1 cellular context compared by ENCODE assay signal in the genomic region with DNA sequence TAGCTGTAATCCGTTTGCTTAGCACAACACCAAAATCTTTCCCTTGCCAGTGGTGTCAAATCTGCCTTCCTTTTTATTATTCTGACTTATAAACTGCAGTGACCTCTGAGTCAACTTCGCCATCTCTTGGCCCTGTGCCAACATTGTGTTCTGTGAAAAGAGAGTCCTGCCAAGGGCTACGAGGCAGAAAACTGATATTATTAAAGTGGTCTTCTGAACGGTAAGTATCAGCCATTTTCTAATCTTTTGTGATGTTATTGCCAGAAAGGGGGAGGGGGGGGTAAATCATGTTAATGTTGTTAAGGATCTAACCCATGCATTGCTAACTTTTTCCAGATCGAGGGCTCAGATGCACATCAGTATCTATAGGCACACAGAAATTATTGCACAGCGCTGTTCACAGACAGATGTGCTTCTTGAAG.
TF ChIP-seq lines count a peak whose summit lies in the region.

No MANE protein-coding gene starts in this region.

TF ChIP-seq in HEK293, 187 proteins besides CTCF, POLR2A, EP300 and RAD21 (continued from another document):
- TF ChIP-seq ZNF16 (tag by site-specific recombination; IDR thresholded peaks at IDR 0.05; ENCODE audit: low read depth) = no peak
- TF ChIP-seq, protein P1, sequence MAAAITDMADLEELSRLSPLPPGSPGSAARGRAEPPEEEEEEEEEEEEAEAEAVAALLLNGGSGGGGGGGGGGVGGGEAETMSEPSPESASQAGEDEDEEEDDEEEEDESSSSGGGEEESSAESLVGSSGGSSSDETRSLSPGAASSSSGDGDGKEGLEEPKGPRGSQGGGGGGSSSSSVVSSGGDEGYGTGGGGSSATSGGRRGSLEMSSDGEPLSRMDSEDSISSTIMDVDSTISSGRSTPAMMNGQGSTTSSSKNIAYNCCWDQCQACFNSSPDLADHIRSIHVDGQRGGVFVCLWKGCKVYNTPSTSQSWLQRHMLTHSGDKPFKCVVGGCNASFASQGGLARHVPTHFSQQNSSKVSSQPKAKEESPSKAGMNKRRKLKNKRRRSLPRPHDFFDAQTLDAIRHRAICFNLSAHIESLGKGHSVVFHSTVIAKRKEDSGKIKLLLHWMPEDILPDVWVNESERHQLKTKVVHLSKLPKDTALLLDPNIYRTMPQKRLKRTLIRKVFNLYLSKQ (tag by site-specific recombination; IDR thresholded peaks at IDR 0.05; ENCODE audit: borderline replicate concordance) = no peak
- no peak for TF ChIP-seq ZFP69B (tag by site-specific recombination; IDR thresholded peaks at IDR 0.05)
- TF ChIP-seq, protein P2, sequence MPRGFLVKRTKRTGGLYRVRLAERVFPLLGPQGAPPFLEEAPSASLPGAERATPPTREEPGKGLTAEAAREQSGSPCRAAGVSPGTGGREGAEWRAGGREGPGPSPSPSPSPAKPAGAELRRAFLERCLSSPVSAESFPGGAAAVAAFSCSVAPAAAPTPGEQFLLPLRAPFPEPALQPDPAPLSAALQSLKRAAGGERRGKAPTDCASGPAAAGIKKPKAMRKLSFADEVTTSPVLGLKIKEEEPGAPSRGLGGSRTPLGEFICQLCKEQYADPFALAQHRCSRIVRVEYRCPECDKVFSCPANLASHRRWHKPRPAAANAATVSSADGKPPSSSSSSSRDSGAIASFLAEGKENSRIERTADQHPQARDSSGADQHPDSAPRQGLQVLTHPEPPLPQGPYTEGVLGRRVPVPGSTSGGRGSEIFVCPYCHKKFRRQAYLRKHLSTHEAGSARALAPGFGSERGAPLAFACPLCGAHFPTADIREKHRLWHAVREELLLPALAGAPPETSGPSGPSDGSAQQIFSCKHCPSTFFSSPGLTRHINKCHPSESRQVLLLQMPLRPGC (tag by site-specific recombination; IDR thresholded peaks at IDR 0.05) = no peak
- TF ChIP-seq ZNF510 (tag by site-specific recombination; IDR thresholded peaks at IDR 0.05; ENCODE audit: insufficient replicate concordance) = peak; percentile 43
- TF ChIP-seq ZNF48 (tag by site-specific recombination; IDR thresholded peaks at IDR 0.05) = no peak
- no peak for TF ChIP-seq ZNF391 (tag by site-specific recombination; IDR thresholded peaks at IDR 0.05; ENCODE audit: borderline replicate concordance, low read depth)
- no peak for TF ChIP-seq ZNF404 (tag by site-specific recombination; IDR thresholded peaks at IDR 0.05)
- TF ChIP-seq HOXD13 (CRISPR knock-in tag; IDR thresholded peaks at IDR 0.05; ENCODE audit: borderline replicate concordance) = no peak
- no peak for TF ChIP-seq ZNF426 (tag by site-specific recombination; IDR thresholded peaks at IDR 0.05)
- TF ChIP-seq ZNF292 (tag by site-specific recombination; IDR thresholded peaks at IDR 0.05; ENCODE audit: borderline replicate concordance, low read depth) = no peak
- TF ChIP-seq ZNF521 (tag by site-specific recombination; IDR thresholded peaks at IDR 0.05) = no peak
- TF ChIP-seq RBAK (tag by site-specific recombination; IDR thresholded peaks at IDR 0.05) = no peak
- TF ChIP-seq BCL11B (tag by site-specific recombination; IDR thresholded peaks at IDR 0.05; ENCODE audit: low read depth) = no peak
- TF ChIP-seq, protein P3, sequence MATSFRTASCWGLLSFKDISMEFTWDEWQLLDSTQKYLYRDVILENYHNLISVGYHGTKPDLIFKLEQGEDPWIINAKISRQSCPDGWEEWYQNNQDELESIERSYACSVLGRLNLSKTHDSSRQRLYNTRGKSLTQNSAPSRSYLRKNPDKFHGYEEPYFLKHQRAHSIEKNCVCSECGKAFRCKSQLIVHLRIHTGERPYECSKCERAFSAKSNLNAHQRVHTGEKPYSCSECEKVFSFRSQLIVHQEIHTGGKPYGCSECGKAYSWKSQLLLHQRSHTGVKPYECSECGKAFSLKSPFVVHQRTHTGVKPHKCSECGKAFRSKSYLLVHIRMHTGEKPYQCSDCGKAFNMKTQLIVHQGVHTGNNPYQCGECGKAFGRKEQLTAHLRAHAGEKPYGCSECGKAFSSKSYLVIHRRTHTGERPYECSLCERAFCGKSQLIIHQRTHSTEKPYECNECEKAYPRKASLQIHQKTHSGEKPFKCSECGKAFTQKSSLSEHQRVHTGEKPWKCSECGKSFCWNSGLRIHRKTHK (tag by site-specific recombination; IDR thresholded peaks at IDR 0.05) = no peak
- TF ChIP-seq GLIS1 (tag by site-specific recombination; IDR thresholded peaks at IDR 0.05) = no peak
- TF ChIP-seq GLI4 (tag by site-specific recombination; IDR thresholded peaks at IDR 0.05) = no peak
- TF ChIP-seq ZNF585B (tag by site-specific recombination; IDR thresholded peaks at IDR 0.05) = no peak
- TF ChIP-seq ZNF221 (tag by site-specific recombination; IDR thresholded peaks at IDR 0.05; ENCODE audit: borderline replicate concordance) = peak; percentile 46; the same call in 1 of the 2 replicates
- no peak for TF ChIP-seq ZNF776 (tag by site-specific recombination; IDR thresholded peaks at IDR 0.05; ENCODE audit: borderline replicate concordance)
- TF ChIP-seq, protein P4, sequence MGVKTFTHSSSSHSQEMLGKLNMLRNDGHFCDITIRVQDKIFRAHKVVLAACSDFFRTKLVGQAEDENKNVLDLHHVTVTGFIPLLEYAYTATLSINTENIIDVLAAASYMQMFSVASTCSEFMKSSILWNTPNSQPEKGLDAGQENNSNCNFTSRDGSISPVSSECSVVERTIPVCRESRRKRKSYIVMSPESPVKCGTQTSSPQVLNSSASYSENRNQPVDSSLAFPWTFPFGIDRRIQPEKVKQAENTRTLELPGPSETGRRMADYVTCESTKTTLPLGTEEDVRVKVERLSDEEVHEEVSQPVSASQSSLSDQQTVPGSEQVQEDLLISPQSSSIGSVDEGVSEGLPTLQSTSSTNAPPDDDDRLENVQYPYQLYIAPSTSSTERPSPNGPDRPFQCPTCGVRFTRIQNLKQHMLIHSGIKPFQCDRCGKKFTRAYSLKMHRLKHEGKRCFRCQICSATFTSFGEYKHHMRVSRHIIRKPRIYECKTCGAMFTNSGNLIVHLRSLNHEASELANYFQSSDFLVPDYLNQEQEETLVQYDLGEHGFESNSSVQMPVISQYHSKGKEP (tag by site-specific recombination; IDR thresholded peaks at IDR 0.05) = 0 out of 2 replicates have a peak, but pooled peaks have one; percentile 67
- TF ChIP-seq, protein P5, sequence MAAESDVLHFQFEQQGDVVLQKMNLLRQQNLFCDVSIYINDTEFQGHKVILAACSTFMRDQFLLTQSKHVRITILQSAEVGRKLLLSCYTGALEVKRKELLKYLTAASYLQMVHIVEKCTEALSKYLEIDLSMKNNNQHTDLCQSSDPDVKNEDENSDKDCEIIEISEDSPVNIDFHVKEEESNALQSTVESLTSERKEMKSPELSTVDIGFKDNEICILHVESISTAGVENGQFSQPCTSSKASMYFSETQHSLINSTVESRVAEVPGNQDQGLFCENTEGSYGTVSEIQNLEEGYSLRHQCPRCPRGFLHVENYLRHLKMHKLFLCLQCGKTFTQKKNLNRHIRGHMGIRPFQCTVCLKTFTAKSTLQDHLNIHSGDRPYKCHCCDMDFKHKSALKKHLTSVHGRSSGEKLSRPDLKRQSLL (tag by site-specific recombination; IDR thresholded peaks at IDR 0.05) = peak; percentile 28; the same call in 1 of the 2 replicates
- TF ChIP-seq ZNF544 (tag by site-specific recombination; IDR thresholded peaks at IDR 0.05) = peak; percentile 86
- TF ChIP-seq, protein P6, sequence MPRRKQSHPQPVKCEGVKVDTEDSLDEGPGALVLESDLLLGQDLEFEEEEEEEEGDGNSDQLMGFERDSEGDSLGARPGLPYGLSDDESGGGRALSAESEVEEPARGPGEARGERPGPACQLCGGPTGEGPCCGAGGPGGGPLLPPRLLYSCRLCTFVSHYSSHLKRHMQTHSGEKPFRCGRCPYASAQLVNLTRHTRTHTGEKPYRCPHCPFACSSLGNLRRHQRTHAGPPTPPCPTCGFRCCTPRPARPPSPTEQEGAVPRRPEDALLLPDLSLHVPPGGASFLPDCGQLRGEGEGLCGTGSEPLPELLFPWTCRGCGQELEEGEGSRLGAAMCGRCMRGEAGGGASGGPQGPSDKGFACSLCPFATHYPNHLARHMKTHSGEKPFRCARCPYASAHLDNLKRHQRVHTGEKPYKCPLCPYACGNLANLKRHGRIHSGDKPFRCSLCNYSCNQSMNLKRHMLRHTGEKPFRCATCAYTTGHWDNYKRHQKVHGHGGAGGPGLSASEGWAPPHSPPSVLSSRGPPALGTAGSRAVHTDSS (tag by site-specific recombination; IDR thresholded peaks at IDR 0.05) = 0 out of 2 replicates have a peak, but pooled peaks have one; percentile 12
- no peak for TF ChIP-seq ZNF202 (tag by site-specific recombination; IDR thresholded peaks at IDR 0.05; ENCODE audit: borderline replicate concordance)
- TF ChIP-seq ZNF830 (tag by site-specific recombination; IDR thresholded peaks at IDR 0.05; ENCODE audit: low read depth) = peak; percentile 68; the same call in 1 of the 2 replicates
- peak; percentile 85; the same call in 1 of the 2 replicates for TF ChIP-seq ZNF184 (tag by site-specific recombination; IDR thresholded peaks at IDR 0.05)
- TF ChIP-seq ZNF132 (tag by site-specific recombination; IDR thresholded peaks at IDR 0.05; ENCODE audit: borderline replicate concordance) = peak; percentile 47; the same call in 1 of the 2 replicates
- no peak for TF ChIP-seq ZNF335 (tag by site-specific recombination; conservative IDR thresholded peaks at IDR 0.05)
- TF ChIP-seq, protein P7, sequence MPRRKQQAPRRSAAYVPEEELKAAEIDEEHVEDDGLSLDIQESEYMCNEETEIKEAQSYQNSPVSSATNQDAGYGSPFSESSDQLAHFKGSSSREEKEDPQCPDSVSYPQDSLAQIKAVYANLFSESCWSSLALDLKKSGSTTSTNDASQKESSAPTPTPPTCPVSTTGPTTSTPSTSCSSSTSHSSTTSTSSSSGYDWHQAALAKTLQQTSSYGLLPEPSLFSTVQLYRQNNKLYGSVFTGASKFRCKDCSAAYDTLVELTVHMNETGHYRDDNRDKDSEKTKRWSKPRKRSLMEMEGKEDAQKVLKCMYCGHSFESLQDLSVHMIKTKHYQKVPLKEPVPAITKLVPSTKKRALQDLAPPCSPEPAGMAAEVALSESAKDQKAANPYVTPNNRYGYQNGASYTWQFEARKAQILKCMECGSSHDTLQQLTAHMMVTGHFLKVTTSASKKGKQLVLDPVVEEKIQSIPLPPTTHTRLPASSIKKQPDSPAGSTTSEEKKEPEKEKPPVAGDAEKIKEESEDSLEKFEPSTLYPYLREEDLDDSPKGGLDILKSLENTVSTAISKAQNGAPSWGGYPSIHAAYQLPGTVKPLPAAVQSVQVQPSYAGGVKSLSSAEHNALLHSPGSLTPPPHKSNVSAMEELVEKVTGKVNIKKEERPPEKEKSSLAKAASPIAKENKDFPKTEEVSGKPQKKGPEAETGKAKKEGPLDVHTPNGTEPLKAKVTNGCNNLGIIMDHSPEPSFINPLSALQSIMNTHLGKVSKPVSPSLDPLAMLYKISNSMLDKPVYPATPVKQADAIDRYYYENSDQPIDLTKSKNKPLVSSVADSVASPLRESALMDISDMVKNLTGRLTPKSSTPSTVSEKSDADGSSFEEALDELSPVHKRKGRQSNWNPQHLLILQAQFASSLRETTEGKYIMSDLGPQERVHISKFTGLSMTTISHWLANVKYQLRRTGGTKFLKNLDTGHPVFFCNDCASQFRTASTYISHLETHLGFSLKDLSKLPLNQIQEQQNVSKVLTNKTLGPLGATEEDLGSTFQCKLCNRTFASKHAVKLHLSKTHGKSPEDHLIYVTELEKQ (tag by site-specific recombination; IDR thresholded peaks at IDR 0.05; ENCODE audit: borderline replicate concordance) = no peak
- no peak for TF ChIP-seq SP2 (tag by site-specific recombination; IDR thresholded peaks at IDR 0.05)
- TF ChIP-seq ZNF350 (tag by site-specific recombination; IDR thresholded peaks at IDR 0.05) = peak; percentile 79
- peak; percentile 65; the same call in 1 of the 2 replicates for TF ChIP-seq ZNF561 (tag by site-specific recombination; IDR thresholded peaks at IDR 0.05; ENCODE audit: borderline replicate concordance)
- no peak for TF ChIP-seq ZNF416 (tag by site-specific recombination; IDR thresholded peaks at IDR 0.05)
- TF ChIP-seq ZBTB21 (tag by site-specific recombination; IDR thresholded peaks at IDR 0.05) = no peak
- no peak for TF ChIP-seq FEZF1 (tag by site-specific recombination; IDR thresholded peaks at IDR 0.05)
- no peak for TF ChIP-seq ZNF548 (tag by site-specific recombination; IDR thresholded peaks at IDR 0.05)
- peak; percentile 72; the same call in 1 of the 2 replicates for TF ChIP-seq ZNF214 (tag by site-specific recombination; IDR thresholded peaks at IDR 0.05; ENCODE audit: borderline replicate concordance)
- 0 out of 2 replicates have a peak, but pooled peaks have one; percentile 44 for TF ChIP-seq ZNF677 (tag by site-specific recombination; IDR thresholded peaks at IDR 0.05)
- TF ChIP-seq KLF9 (tag by site-specific recombination; IDR thresholded peaks at IDR 0.05; ENCODE audit: low read depth) = no peak
- TF ChIP-seq YY1 (tag by site-specific recombination; IDR thresholded peaks at IDR 0.05) = no peak
- TF ChIP-seq, protein P8, sequence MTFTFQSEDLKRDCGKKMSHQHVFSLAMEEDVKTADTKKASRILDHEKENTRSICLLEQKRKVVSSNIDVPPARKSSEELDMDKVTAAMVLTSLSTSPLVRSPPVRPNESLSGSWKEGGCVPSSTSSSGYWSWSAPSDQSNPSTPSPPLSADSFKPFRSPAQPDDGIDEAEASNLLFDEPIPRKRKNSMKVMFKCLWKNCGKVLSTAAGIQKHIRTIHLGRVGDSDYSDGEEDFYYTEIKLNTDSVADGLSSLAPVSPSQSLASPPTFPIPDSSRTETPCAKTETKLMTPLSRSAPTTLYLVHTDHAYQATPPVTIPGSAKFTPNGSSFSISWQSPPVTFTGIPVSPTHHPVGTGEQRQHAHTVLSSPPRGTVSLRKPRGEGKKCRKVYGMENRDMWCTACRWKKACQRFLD (tag by site-specific recombination; IDR thresholded peaks at IDR 0.05) = no peak
- 0 out of 2 replicates have a peak, but pooled peaks have one; percentile 16 for TF ChIP-seq ZXDB (tag by site-specific recombination; IDR thresholded peaks at IDR 0.05)
- no peak for TF ChIP-seq ZNF785 (tag by site-specific recombination; IDR thresholded peaks at IDR 0.05)
- no peak for TF ChIP-seq ZNF610 (tag by site-specific recombination; IDR thresholded peaks at IDR 0.05; ENCODE audit: borderline replicate concordance)
